In the genomic region with DNA sequence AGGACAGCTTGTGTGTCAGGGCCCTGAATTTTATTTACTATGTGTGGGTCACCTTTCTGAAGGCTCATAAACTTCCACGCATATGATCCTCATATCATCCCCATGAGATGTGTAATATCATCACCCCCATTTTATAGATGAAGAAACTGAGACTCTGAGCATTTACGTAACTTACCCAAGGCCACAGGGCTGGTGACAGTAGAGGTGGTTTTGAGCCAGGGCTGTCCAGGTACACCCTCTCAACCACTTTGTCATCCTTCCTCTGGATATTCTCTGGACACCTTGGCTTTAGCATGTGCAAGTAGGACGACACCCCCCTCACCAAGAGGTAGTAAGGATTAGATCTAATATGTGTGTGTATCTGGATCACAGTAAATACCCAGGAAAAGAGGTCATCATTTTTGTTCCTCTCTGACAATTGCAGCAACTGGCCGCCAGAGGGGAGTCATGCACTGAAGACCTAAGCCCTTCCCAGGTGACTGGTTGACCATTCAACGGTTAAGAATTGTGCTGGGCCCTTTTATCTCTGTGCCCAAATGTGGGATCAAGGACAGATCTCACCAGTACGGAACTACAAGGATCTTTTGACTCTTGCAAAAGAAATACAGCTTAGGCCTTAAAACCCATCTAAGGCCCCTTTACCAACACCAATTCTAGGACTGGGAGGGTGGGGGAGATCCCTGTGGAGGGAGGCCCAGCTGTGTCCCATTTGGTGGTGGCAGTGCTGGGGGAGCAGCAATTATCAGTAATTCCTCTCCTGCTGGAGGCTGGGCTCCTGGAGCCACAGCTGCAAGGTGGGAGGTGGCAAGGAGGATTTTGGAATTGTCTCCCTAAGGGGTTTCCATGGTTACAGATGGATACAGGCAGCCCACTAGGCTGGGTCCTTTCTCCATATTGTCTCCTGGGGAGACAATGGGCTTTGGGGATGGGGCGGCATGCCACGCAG, we compare ENCODE assay signal across 9 cellular contexts. TPM values are rescaled to one million over a fixed set of nuclear protein-coding genes. Genes with fewer than 3 reads are reported as not detected.
DNase-seq lines count a peak whose midpoint lies in the region; ATAC-seq and TF ChIP-seq lines count a peak whose summit lies in the region.
"Had no signal": no experiment of that assay in that cellular context is flagged by ENCODE, and none has a peak within 500 bp of the region (broad histone marks: within the 10 kb centered on the region; RNA-seq: fewer than 3 reads in every experiment).

No MANE protein-coding gene starts in this region.

- H3K27ac ChIP-seq in PC-9: no peak overlapping the region
- H3K27ac ChIP-seq in neural cell (ENCODE audit: low read length): no peak overlapping the region
- no peak overlapping the region for H3K27ac ChIP-seq in tibial nerve

- TF ChIP-seq EP300 in neural cell (conservative IDR thresholded peaks at IDR 0.05; ENCODE audit: poor library complexity, severe bottlenecking): no peak
- TF ChIP-seq EP300 in tibial nerve (IDR thresholded peaks at IDR 0.05): peak in 1 of 2 donors; percentile 36

- DNase-seq in Caki2 (ENCODE audit: low read depth) (peak; percentile 71), KBM-7 (peak; percentile 79), PC-9 (peak; percentile 53 to 73), fibroblast of mammary gland (ENCODE audit: low read depth) (peak; percentile 84), tibial nerve (ENCODE audit: low spot score in 2 of 2) (peak; percentile 68 to 84), HuH-7.5 (ENCODE audit: low spot score) (no peak)
- DNase-seq in activated T-cell treated with anti-CD3 and anti-CD28 coated beads, Interleukin-2, amount 50 U/mL, for 72 hours: peak; percentile 76 to 78

- H3K27me3 Mint-ChIP-seq in activated T-cell treated with anti-CD3 and anti-CD28 coated beads, Interleukin-2, amount 50 U/mL, for 72 hours (ENCODE audit: low read depth): no peaks in the 10 kb centered on the region

- H3K4me3 ChIP-seq in PC-9 (no peak overlapping the region), fibroblast of mammary gland (ENCODE audit: control insufficient read depth, low read depth, low read length) (no peak overlapping the region), neural cell (ENCODE audit: low read length) (no peak overlapping the region), tibial nerve (no peak overlapping the region)

- H3K36me3 Mint-ChIP-seq in activated T-cell treated with anti-CD3 and anti-CD28 coated beads, Interleukin-2, amount 50 U/mL, for 72 hours (ENCODE audit: insufficient read depth in 2 of 2): no peaks in the 10 kb centered on the region

- 35 to 42% methylated on average over 8 of the region's 8 CpGs for WGBS in tibial nerve, 2 donors

- no peak overlapping the region for H3K27ac Mint-ChIP-seq in activated T-cell treated with anti-CD3 and anti-CD28 coated beads, Interleukin-2, amount 50 U/mL, for 72 hours
- H3K27ac Mint-ChIP-seq: T-helper 1 cell treated with Interleukin-12 subunit alpha and Interleukin-12 subunit beta and Interleukin-4 antibody, amounts not matched to agents 30 μg/mL and 1 μg/mL, for 36 hours had no signal

- H2AFZ ChIP-seq in PC-9 (no peak overlapping the region), neural cell (ENCODE audit: low read depth, low read length) (no peak overlapping the region)

- no peaks in the 10 kb centered on the region for H3K9me2 ChIP-seq in PC-9 (ENCODE audit: insufficient read depth)
- no peaks in the 10 kb centered on the region for H3K9me2 ChIP-seq in neural cell (ENCODE audit: insufficient read depth, low read length)

- H3K4me1 ChIP-seq in PC-9 (replicated peaks; ENCODE audit: insufficient read depth) (peaks cover 4% of the 10 kb centered on the region; the same call in 1 of the 2 replicates), tibial nerve (peaks cover 0 to 19% (median under 1%) of the 10 kb centered on the region in 4 donors)

- no peak for TF ChIP-seq POLR2A in tibial nerve (IDR thresholded peaks at IDR 0.05)

- in situ Hi-C loops in Caki2 (cut with HindIII; ENCODE audit: low pct_unique_long_range_greater_than_20kb, low sequenced_read_pairs) (no loop called here), KBM-7 (cut with MboI; ENCODE audit: low pct_unique_long_range_greater_than_20kb, low sequenced_read_pairs) (loop anchor here (10.0 kb wide), 1 partner anchor 90 kb away; no protein-coding TSS in a partner anchor)

- no peaks in the 10 kb centered on the region for H3K9me3 Mint-ChIP-seq in activated T-cell treated with anti-CD3 and anti-CD28 coated beads, Interleukin-2, amount 50 U/mL, for 72 hours
- H3K9me3 Mint-ChIP-seq: T-helper 1 cell treated with Interleukin-12 subunit alpha and Interleukin-12 subunit beta and Interleukin-4 antibody, amounts not matched to agents 30 μg/mL and 1 μg/mL, for 36 hours had no signal

- peaks cover 8% of the 10 kb centered on the region for H3K4me1 Mint-ChIP-seq in activated T-cell treated with anti-CD3 and anti-CD28 coated beads, Interleukin-2, amount 50 U/mL, for 72 hours (ENCODE audit: low read depth)

- H3K27me3 ChIP-seq in PC-9 (ENCODE audit: insufficient read depth, low read depth) (no peaks in the 10 kb centered on the region), neural cell (ENCODE audit: insufficient read depth, low read depth, low read length) (no peaks in the 10 kb centered on the region), tibial nerve (no peaks in the 10 kb centered on the region)

- H3K9me3 ChIP-seq in PC-9 (ENCODE audit: insufficient read depth, low read depth) (no peaks in the 10 kb centered on the region), neural cell (ENCODE audit: low read length) (no peaks in the 10 kb centered on the region), tibial nerve (no peaks in the 10 kb centered on the region)

- BruUV-seq in PC-9 (replicated peaks; lab: Mats Ljungman, UMichigan): no TSS peak

- ATAC-seq in activated T-cell treated with anti-CD3 and anti-CD28 coated beads, Interleukin-2, amount 50 U/mL, for 72 hours (replicated peaks in 1 of 2): peak; percentile 60

- TF ChIP-seq CTCF in PC-9 (conservative IDR thresholded peaks at IDR 0.05) (peak; percentile 86), fibroblast of mammary gland (conservative IDR thresholded peaks at IDR 0.05; ENCODE audit: control insufficient read depth, insufficient read depth, low read depth, low read length) (peak; percentile 94), neural cell (IDR thresholded peaks at IDR 0.05; ENCODE audit: poor library complexity, severe bottlenecking) (peak; percentile 98), tibial nerve (IDR thresholded peaks at IDR 0.05) (peak; percentile 81 to 97 (median 91))

- CTCF ChIA-PET in PC-9 (lab: Charles Lee): interaction anchor here (0.5 to 2.6 kb wide), 5 partner anchors 88 to 372 kb away, joined by 3 to 39 read pairs (median 5); no protein-coding TSS in a partner anchor

- H3K79me2 ChIP-seq in PC-9 (ENCODE audit: low read depth) (no peaks in the 10 kb centered on the region), neural cell (replicated peaks; ENCODE audit: insufficient read depth, low read length) (no peaks in the 10 kb centered on the region)

- H3K4me2 ChIP-seq in PC-9 (no peak overlapping the region), neural cell (ENCODE audit: low read length) (no peak overlapping the region)

- POLR2A ChIA-PET in PC-9 (lab: Charles Lee; ENCODE audit: unreplicated experiment): no interaction called here

- H4K20me1 ChIP-seq in PC-9 (ENCODE audit: insufficient read depth): no peaks in the 10 kb centered on the region
- no peaks in the 10 kb centered on the region for H4K20me1 ChIP-seq in neural cell (ENCODE audit: insufficient read depth)

- H3K4me3 Mint-ChIP-seq in activated T-cell treated with anti-CD3 and anti-CD28 coated beads, Interleukin-2, amount 50 U/mL, for 72 hours: no peak overlapping the region
- H3K4me3 Mint-ChIP-seq: T-helper 1 cell treated with Interleukin-12 subunit alpha and Interleukin-12 subunit beta and Interleukin-4 antibody, amounts not matched to agents 30 μg/mL and 1 μg/mL, for 36 hours had no signal

- intact Hi-C loops in PC-9 (cut with micrococcal nuclease; ENCODE audit: unreplicated experiment): loop anchor here (1.0 to 5.0 kb wide), 6 partner anchors 93 to 848 kb away; no protein-coding TSS in a partner anchor

- no peaks in the 10 kb centered on the region for H3K36me3 ChIP-seq in PC-9 (ENCODE audit: low read depth)
- no peaks in the 10 kb centered on the region for H3K36me3 ChIP-seq in neural cell (ENCODE audit: insufficient read depth, low read length)
- no peaks in the 10 kb centered on the region for H3K36me3 ChIP-seq in tibial nerve

- peak; percentile 97 for TF ChIP-seq RAD21 in neural cell (conservative IDR thresholded peaks at IDR 0.05)

- H3K9ac ChIP-seq in neural cell (ENCODE audit: low read length): no peak overlapping the region

- H3F3A ChIP-seq in PC-9 (ENCODE audit: insufficient read depth, low read depth) (no peaks in the 10 kb centered on the region), neural cell (ENCODE audit: insufficient read depth, low read length, poor library complexity, severe bottlenecking) (no peaks in the 10 kb centered on the region)

RNA-seq across cellular contexts. Expression of a gene that starts 13.7 kb away (rescaled TPM):
- total RNA-seq in Caki2 (2014; rRNA removed; shearing (Covaris generic); ENCODE audit: low replicate concordance): 8.4 and 10.7 TPM in 2 replicates
- total RNA-seq in PC-9 (2021) (7.6 and 9.0 TPM in 2 replicates), tibial nerve (under 1 TPM in 3 of 4 donors, not detected in 1; 0.20 to 0.30 (median 0.21) TPM)
- total RNA-seq in activated T-cell treated with anti-CD3 and anti-CD28 coated beads, Interleukin-2, amount 50 U/mL, for 72 hours: 10 to 100 TPM; 19.9 to 24.7 TPM
- 0.16 and 0.50 TPM in 2 replicates for polyA plus RNA-seq in neural cell
- 0.24 and 0.35 TPM in 2 replicates for polyA minus RNA-seq in neural cell

RNA-seq across cellular contexts. Expression of a gene that starts 14.6 kb away (rescaled TPM):
- total RNA-seq in Caki2 (2014; rRNA removed; shearing (Covaris generic); ENCODE audit: low replicate concordance): 460 and 470 TPM in 2 replicates
- total RNA-seq in PC-9 (2021) (10.4 and 24.7 TPM in 2 replicates), tibial nerve (100 to 1,000 TPM; 263 to 369 (median 312) TPM)
- total RNA-seq in activated T-cell treated with anti-CD3 and anti-CD28 coated beads, Interleukin-2, amount 50 U/mL, for 72 hours: 10 to 100 TPM; 32.3 to 37.2 TPM
- polyA plus RNA-seq in neural cell: 8.0 and 10.2 TPM in 2 replicates
- polyA minus RNA-seq in neural cell: 3.4 and 6.1 TPM in 2 replicates

Comparison
In these comparisons a context has a peak if more than half of its experiments do, and no peak if none do; other contexts are left out.
1. RNA of a gene that starts 14.6 kb away (total RNA-seq): 460 to 470 TPM in Caki2 and 263 to 369 TPM in tibial nerve; 32.3 to 37.2 TPM in activated T-cell treated with anti-CD3 and anti-CD28 coated beads, Interleukin-2, amount 50 U/mL, for 72 hours and 10.4 to 24.7 TPM in PC-9; every median in the first group is over 4 times any median in the second.
2. Peak in every context shown above with its lines, with median percentiles within 50 percentile points of each other: CTCF ChIP-seq.